ENCODE assay signal across 16 cellular contexts in the genomic region with DNA sequence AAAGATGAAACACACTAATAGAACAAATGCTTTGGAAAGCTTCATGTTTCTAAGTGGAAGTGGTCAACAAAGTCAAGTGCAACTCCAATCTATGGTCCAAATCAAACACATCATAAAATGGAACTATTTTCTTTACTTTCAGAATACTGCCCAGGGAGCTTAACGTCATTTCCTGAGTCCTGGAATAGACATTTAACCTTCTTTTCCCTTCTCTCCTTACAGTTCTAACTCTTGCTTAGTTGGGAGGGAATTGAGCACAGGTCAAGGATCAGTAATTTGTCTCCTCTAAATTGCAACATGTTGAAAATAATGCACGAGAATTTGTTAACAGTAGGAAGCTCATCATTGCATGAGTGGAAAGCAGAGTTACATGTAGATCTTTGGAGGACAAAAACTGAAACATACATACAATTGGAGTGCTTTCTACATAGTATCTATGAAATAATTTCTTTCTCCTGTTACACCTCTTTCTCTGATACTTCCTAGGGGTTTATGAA.
"Had no signal": no experiment of that assay in that cellular context is flagged by ENCODE, and none has a peak within 500 bp of the region (broad histone marks: within the 10 kb centered on the region; RNA-seq: fewer than 3 reads in every experiment).

No MANE protein-coding gene starts in this region.

- H3K4me1 ChIP-seq: parathyroid adenoma had no signal

- DNase-seq: activated CD4-positive, alpha-beta T cell treated with anti-CD3 and anti-CD28 coated beads, Interleukin-2, amount 10 ng/mL, durations not matched to agents 7 days and 5 days; activated CD4-positive, CD25-positive, alpha-beta regulatory T cell; activated CD8-positive, alpha-beta memory T cell treated with anti-CD3 and anti-CD28 coated beads, Interleukin-2, amount 50 U/mL, for 48 hours; activated gamma-delta T cell; activated T-cell treated with anti-CD3 and anti-CD28 coated beads, Interleukin-2, amount 50 U/mL, for 72 hours; amniotic stem cell; brain microvascular endothelial cell; foreskin melanocyte; naive thymus-derived CD4-positive, alpha-beta T cell; stimulated activated CD4-positive, alpha-beta T cell treated with anti-CD3 and anti-CD28 coated beads, Interleukin-4, amount 100 ng/mL, for 1 hour; stimulated activated naive B cell treated with anti-CD40 and anti-IgM and Interleukin-4, amounts not matched to agents 10 μg/mL and 1 μg/mL and 100 μg/mL, for 72 hours; substantia nigra had no signal

- H3K27me3 ChIP-seq: brain microvascular endothelial cell had no signal

- ATAC-seq: activated naive CD4-positive, alpha-beta T cell treated with anti-CD3 and anti-CD28 coated beads, Interleukin-2, amount 50 U/mL, for 72 hours; activated T-cell treated with anti-CD3 and anti-CD28 coated beads, Interleukin-2, amount 50 U/mL, for 72 hours; naive thymus-derived CD4-positive, alpha-beta T cell; stimulated activated naive B cell treated with anti-CD40 and anti-IgM and Interleukin-4, amounts not matched to agents 10 μg/mL and 1 μg/mL and 100 μg/mL, for 72 hours had no signal

- H3K36me3 ChIP-seq: brain microvascular endothelial cell, neutrophil had no signal

- H3K9me3 ChIP-seq: neutrophil had no signal

- H3K27ac ChIP-seq: brain microvascular endothelial cell, epithelial cell of prostate, neutrophil, parathyroid adenoma had no signal
